Comparison of ENCODE assay signal across 8 cellular contexts in the genomic region with DNA sequence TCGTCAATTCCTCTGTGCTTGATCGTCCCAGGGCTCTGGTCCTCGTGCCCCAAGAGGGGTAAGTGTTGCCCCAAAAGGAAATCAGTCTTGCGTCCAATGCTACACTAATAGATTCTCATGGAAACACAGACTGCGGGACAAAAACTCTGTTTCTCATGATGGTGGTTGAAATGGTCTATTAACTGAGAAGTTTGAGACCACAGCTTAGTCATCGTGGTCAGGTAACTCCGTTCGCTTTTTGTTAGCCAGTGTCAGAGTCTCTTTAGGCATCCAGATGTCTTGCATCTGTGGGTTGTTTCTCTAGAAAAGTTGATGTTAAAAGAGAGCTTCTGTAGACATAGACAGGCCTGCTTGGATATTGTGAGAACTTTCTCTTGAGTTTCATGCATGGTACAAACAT.
A peak's percentile ranks its signal among the peaks of the same experiment; 100 is the strongest.
DNase-seq lines count a peak whose midpoint lies in the region; ATAC-seq, FAIRE-seq and TF ChIP-seq lines count a peak whose summit lies in the region.

No MANE protein-coding gene starts in this region.

- no peak overlapping the region for H3K4me3 Mint-ChIP-seq in effector memory CD8-positive, alpha-beta T cell

- H3K4me3 ChIP-seq in ascending aorta: no peak overlapping the region

- TF ChIP-seq CTCF in ascending aorta (IDR thresholded peaks at IDR 0.05): no peak

- H3K27ac ChIP-seq in ascending aorta: no peak overlapping the region

- no peaks in the 10 kb centered on the region for H3K9me3 ChIP-seq in ascending aorta

- H3K36me3 ChIP-seq in ascending aorta: peaks cover 10 to 16% of the 10 kb centered on the region in 2 donors

- H3K4me1 Mint-ChIP-seq in effector memory CD8-positive, alpha-beta T cell (ENCODE audit: low read depth in 2 of 2): peaks cover 23 to 42% of the 10 kb centered on the region in 2 donors

- FAIRE-seq in GM18507 (lab: Jason Lieb, UNC): peak; percentile 80

- H3K36me3 Mint-ChIP-seq in effector memory CD8-positive, alpha-beta T cell (ENCODE audit: insufficient read depth): peaks cover 76% of the 10 kb centered on the region

- no peaks in the 10 kb centered on the region for H3K9me3 Mint-ChIP-seq in effector memory CD8-positive, alpha-beta T cell

- ATAC-seq in GM21515 (IDR thresholded peaks at IDR 0.05; ENCODE audit: unreplicated experiment) (peak; percentile 84), HG03457 (IDR thresholded peaks at IDR 0.05; ENCODE audit: unreplicated experiment) (peak; percentile 87)
- peak; percentile 62 for ATAC-seq in effector memory CD8-positive, alpha-beta T cell (replicated peaks)

- no peak for DNase-seq in GM18507 (ENCODE audit: extremely low spot score, insufficient read length, low read depth)
- no peak for DNase-seq in effector memory CD8-positive, alpha-beta T cell
- DNase-seq in mucosa of gallbladder (ENCODE audit: low spot score): no peak
- no peak for DNase-seq in cerebellar cortex (ENCODE audit: low spot score)
- no peak for DNase-seq in dermis blood vessel endothelial cell
- DNase-seq in ascending aorta (ENCODE audit: low spot score in 2 of 2): no peak

- no peaks in the 10 kb centered on the region for H3K4me1 ChIP-seq in ascending aorta

- peak overlapping the region; percentile 51 to 78 for H3K27ac Mint-ChIP-seq in effector memory CD8-positive, alpha-beta T cell

- H3K27me3 Mint-ChIP-seq in effector memory CD8-positive, alpha-beta T cell: no peaks in the 10 kb centered on the region

- no peaks in the 10 kb centered on the region for H3K27me3 ChIP-seq in ascending aorta

- intact Hi-C loops in ascending aorta (cut with DNase I): no loop called here
